ENCODE assay signal across 15 cellular contexts in genomic region chr13:85725433-85725832, GRCh38.
"Had no signal": no experiment of that assay in that cellular context is flagged by ENCODE, and none has a peak within 500 bp of the region (broad histone marks: within the 10 kb centered on the region; RNA-seq: fewer than 3 reads in every experiment).

No MANE protein-coding gene starts in this region.

- DNase-seq: activated CD4-positive, alpha-beta memory T cell treated with anti-CD3 and anti-CD28 coated beads, Interleukin-2, amount 10 ng/mL, durations not matched to agents 7 days and 5 days; activated naive CD4-positive, alpha-beta T cell; foreskin melanocyte; heart left ventricle; left lung; mucosa of descending colon; naive thymus-derived CD8-positive, alpha-beta T cell; posterior cingulate gyrus; thyroid gland; uterus had no signal

- H3K4me1 Mint-ChIP-seq: activated CD4-positive, alpha-beta memory T cell treated with anti-CD3 and anti-CD28 coated beads, Interleukin-2, amount 10 ng/mL, durations not matched to agents 7 days and 5 days; naive thymus-derived CD8-positive, alpha-beta T cell; stimulated activated effector memory CD8-positive, alpha-beta T cell treated with anti-CD3 and anti-CD28 coated beads, Interleukin-12 subunit alpha, Interleukin-12 subunit beta, amount 100 ng/mL, for 72 hours had no signal

- H3K9me3 Mint-ChIP-seq: activated CD4-positive, alpha-beta memory T cell treated with anti-CD3 and anti-CD28 coated beads, Interleukin-2, amount 10 ng/mL, durations not matched to agents 7 days and 5 days; stimulated activated effector memory CD8-positive, alpha-beta T cell treated with anti-CD3 and anti-CD28 coated beads, Interleukin-12 subunit alpha, Interleukin-12 subunit beta, amount 100 ng/mL, for 72 hours had no signal

- H3K27me3 ChIP-seq: cardiac muscle cell, heart left ventricle, left lung, neutrophil, right atrium auricular region, thyroid gland, uterus had no signal

- H3K4me1 ChIP-seq: heart left ventricle, left lung, right atrium auricular region, thyroid gland, uterus had no signal

- H3K36me3 ChIP-seq: cardiac muscle cell, heart left ventricle, left lung, neutrophil, right atrium auricular region, thyroid gland, uterus had no signal

- H3K9me3 ChIP-seq: left lung, mucosa of descending colon, neutrophil, right atrium auricular region, thyroid gland, uterus had no signal

- H3K4me3 Mint-ChIP-seq: activated CD4-positive, alpha-beta memory T cell treated with anti-CD3 and anti-CD28 coated beads, Interleukin-2, amount 10 ng/mL, durations not matched to agents 7 days and 5 days; naive thymus-derived CD8-positive, alpha-beta T cell; stimulated activated effector memory CD8-positive, alpha-beta T cell treated with anti-CD3 and anti-CD28 coated beads, Interleukin-12 subunit alpha, Interleukin-12 subunit beta, amount 100 ng/mL, for 72 hours had no signal

- H3K4me3 ChIP-seq: cardiac muscle cell, heart left ventricle, left lung, mucosa of descending colon, right atrium auricular region, smooth muscle cell, thyroid gland, uterus had no signal

- ATAC-seq: heart left ventricle; naive thymus-derived CD8-positive, alpha-beta T cell; stimulated activated effector memory CD8-positive, alpha-beta T cell treated with anti-CD3 and anti-CD28 coated beads, Interleukin-12 subunit alpha, Interleukin-12 subunit beta, amount 100 ng/mL, for 72 hours had no signal

- H3K27ac ChIP-seq: cardiac muscle cell, heart left ventricle, left lung, neutrophil, right atrium auricular region, thyroid gland, uterus had no signal

- H3K27me3 Mint-ChIP-seq: activated CD4-positive, alpha-beta memory T cell treated with anti-CD3 and anti-CD28 coated beads, Interleukin-2, amount 10 ng/mL, durations not matched to agents 7 days and 5 days; naive thymus-derived CD8-positive, alpha-beta T cell had no signal

- H3K27ac Mint-ChIP-seq: activated CD4-positive, alpha-beta memory T cell treated with anti-CD3 and anti-CD28 coated beads, Interleukin-2, amount 10 ng/mL, durations not matched to agents 7 days and 5 days; stimulated activated effector memory CD8-positive, alpha-beta T cell treated with anti-CD3 and anti-CD28 coated beads, Interleukin-12 subunit alpha, Interleukin-12 subunit beta, amount 100 ng/mL, for 72 hours had no signal

- H3K36me3 Mint-ChIP-seq: naive thymus-derived CD8-positive, alpha-beta T cell; stimulated activated effector memory CD8-positive, alpha-beta T cell treated with anti-CD3 and anti-CD28 coated beads, Interleukin-12 subunit alpha, Interleukin-12 subunit beta, amount 100 ng/mL, for 72 hours had no signal
